Comparison of ENCODE assay signal across 8 cellular contexts in the genomic region with DNA sequence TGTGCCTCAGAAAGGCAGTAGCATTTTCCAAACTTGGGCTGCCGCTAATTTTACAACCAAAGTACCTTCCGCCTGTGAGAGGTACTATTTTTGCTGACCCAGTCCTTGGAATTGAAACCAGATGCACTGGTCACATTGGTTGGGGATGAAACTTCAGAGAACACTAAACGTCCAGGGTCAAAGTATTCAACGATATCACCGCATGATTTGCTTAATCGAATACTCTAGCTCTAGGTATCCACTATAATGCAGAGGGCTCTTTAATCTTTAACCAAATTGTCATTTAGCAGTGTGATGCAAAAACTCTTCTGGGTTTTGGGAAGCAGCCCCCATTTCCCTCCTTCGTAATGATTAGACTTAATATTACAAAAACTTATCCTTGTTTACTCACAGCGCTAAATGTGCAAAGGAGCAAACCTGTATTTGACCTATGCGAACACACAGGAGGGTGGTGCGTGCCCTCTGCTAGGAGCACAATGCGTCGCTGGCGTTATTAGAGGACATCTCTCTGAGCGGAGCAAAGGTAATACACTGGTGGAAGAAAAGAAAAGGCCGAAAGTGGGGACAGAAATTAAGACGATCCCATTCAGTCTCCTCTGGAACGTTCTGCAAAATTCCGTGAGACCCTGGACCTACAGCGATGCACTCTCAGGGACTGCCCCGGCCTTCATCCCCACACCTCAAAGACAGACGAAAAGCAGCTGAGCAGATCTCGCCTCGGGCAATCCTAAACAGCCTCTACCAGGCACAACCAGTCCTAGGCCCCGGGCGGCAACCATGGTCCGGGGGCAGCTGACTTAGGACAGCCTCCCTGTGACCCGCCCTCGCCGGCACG. TPM values are rescaled to one million over a fixed set of nuclear protein-coding genes. Genes with fewer than 3 reads are reported as not detected.
DNase-seq lines count a peak whose midpoint lies in the region; ATAC-seq and TF ChIP-seq lines count a peak whose summit lies in the region.

No MANE protein-coding gene starts in this region.

- peaks cover 16% of the 10 kb centered on the region for H3K4me1 ChIP-seq in IMR-90 (ENCODE audit: control insufficient read depth, insufficient read depth, low read length)
- peaks cover 26 to 32% of the 10 kb centered on the region in 2 donors for H3K4me1 ChIP-seq in mucosa of rectum (ENCODE audit: control insufficient read depth in 2 of 2, insufficient read depth in 2 of 2, low read length in 2 of 2)

- peak overlapping the region; percentile 69; the same call in 1 of the 2 replicates for H3K23ac ChIP-seq in IMR-90 (ENCODE audit: low read depth, low read length)

- intact Hi-C loops in IMR-90 (cut with micrococcal nuclease) (loop anchor here (2.0 to 10.0 kb wide), 2 partner anchors 139 to 167 kb away; no protein-coding TSS in a partner anchor), posterior vena cava (cut with DNase I) (loop anchor here in 1 of 2 donors (5.0 kb wide), 1 partner anchor 825 kb away; no protein-coding TSS in a partner anchor)

- no peak for DNase-seq in AG04449 (ENCODE audit: low read depth, low spot score)
- no peak for DNase-seq in IMR-90
- no peak for DNase-seq in central memory CD8-positive, alpha-beta T cell (ENCODE audit: low spot score in 2 of 2)
- DNase-seq in NCI-H128 (lab: John Stamatoyannopoulos, UW; ENCODE audit: unreplicated experiment), result no peak
- DNase-seq in posterior vena cava (ENCODE audit: low spot score), result no peak
- DNase-seq in GM19240 (ENCODE audit: insufficient read length, low spot score), result no peak
- no peak for DNase-seq in NCI-H187 treated with DMSO at 0.1 percent for 48 hours (lab: John Stamatoyannopoulos, UW)

- peaks cover 14% of the 10 kb centered on the region; the same call in 1 of the 2 replicates for H4K20me1 ChIP-seq in IMR-90 (ENCODE audit: insufficient read depth, low read length)

- H3K4me3 ChIP-seq in AG04449 (ENCODE audit: low read depth, low read length) (peak overlapping the region; percentile 61), IMR-90 (ENCODE audit: insufficient read depth, low read depth, low read length) (peak overlapping the region; percentile 48), mucosa of rectum (ENCODE audit: low read length in 2 of 2) (peak overlapping the region; percentile 70 to 86)

- H3K14ac ChIP-seq in IMR-90 (replicated peaks; ENCODE audit: low read depth, low read length), result peak overlapping the region; percentile 89; the same call in 1 of the 2 replicates

- peak overlapping the region; percentile 36; the same call in 1 of the 2 replicates for H2BK20ac ChIP-seq in IMR-90 (ENCODE audit: low read depth, low read length)

- H3K9me1 ChIP-seq in IMR-90 (ENCODE audit: insufficient read depth, low read length), result peaks cover 18% of the 10 kb centered on the region

- in situ Hi-C loops in IMR-90 (cut with MboI; ENCODE audit: low sequenced_read_pairs), result no loop called here

- H3K27ac ChIP-seq in IMR-90 (ENCODE audit: insufficient read depth, low read length) (peak overlapping the region; percentile 49), mucosa of rectum (ENCODE audit: low read depth in 2 of 2, low read length in 2 of 2) (peak overlapping the region; percentile 86 to 89)

- TF ChIP-seq CTCF in AG04449 (IDR thresholded peaks at IDR 0.05; ENCODE audit: insufficient read depth, low read length, missing control alignments) (no peak), IMR-90 (conservative IDR thresholded peaks at IDR 0.05; ENCODE audit: low read depth, low read length) (no peak)

- peak overlapping the region; percentile 52; the same call in 1 of the 2 replicates for H2AK5ac ChIP-seq in IMR-90 (ENCODE audit: low read depth, low read length)

- CTCF ChIA-PET in AG04449 (lab: Yijun Ruan, JAX), result interaction anchor here (1.2 kb wide), 1 partner anchor 140 kb away, joined by 3 read pairs; no protein-coding TSS in a partner anchor
- CTCF ChIA-PET in IMR-90 (lab: Yijun Ruan, JAX), result no interaction called here

- peak overlapping the region; percentile 76 for H4K5ac ChIP-seq in IMR-90 (ENCODE audit: low read depth, low read length)

- H3K56ac ChIP-seq in IMR-90 (ENCODE audit: extremely low read depth, insufficient read depth, low read length), result peak overlapping the region; percentile 66; the same call in 1 of the 2 replicates

- peak overlapping the region; percentile 89 to 98 for H4K8ac ChIP-seq in IMR-90 (ENCODE audit: low read depth in 2 of 2, low read length in 2 of 2)

- no TSS peak for BruUV-seq in IMR-90 (replicated peaks; lab: Mats Ljungman, UMichigan)

- H3K4me3 Mint-ChIP-seq in central memory CD8-positive, alpha-beta T cell, result peak overlapping the region; percentile 71

- H2BK15ac ChIP-seq in IMR-90 (ENCODE audit: low read depth, low read length), result peak overlapping the region; percentile 57; the same call in 2 of the 3 replicates

- H3K4me2 ChIP-seq in IMR-90 (ENCODE audit: low read depth, low read length), result peak overlapping the region; percentile 81

- peaks cover 10% of the 10 kb centered on the region for H3K4me1 Mint-ChIP-seq in central memory CD8-positive, alpha-beta T cell

- TF ChIP-seq POLR2A in IMR-90 (IDR thresholded peaks at IDR 0.05; ENCODE audit: low read depth, low read length), result no peak

- peak overlapping the region; percentile 33 for H2BK5ac ChIP-seq in IMR-90 (ENCODE audit: low read depth, low read length, poor library complexity, severe bottlenecking)

- H4K91ac ChIP-seq in IMR-90 (ENCODE audit: insufficient read depth, low read depth, low read length), result peak overlapping the region; percentile 74

- H3K9me3 ChIP-seq in IMR-90 (ENCODE audit: control insufficient read depth, insufficient read depth, low read length), result peaks cover 8% of the 10 kb centered on the region
- H3K9me3 ChIP-seq in mucosa of rectum (ENCODE audit: control insufficient read depth in 2 of 2, low read length in 2 of 2), result no peaks in the 10 kb centered on the region

- no peaks in the 10 kb centered on the region for H3K27me3 Mint-ChIP-seq in central memory CD8-positive, alpha-beta T cell

- peak overlapping the region; percentile 53 for H2AK9ac ChIP-seq in IMR-90 (replicated peaks; ENCODE audit: low read depth, low read length, poor library complexity)

- peaks cover 2% of the 10 kb centered on the region for H3K36me3 Mint-ChIP-seq in central memory CD8-positive, alpha-beta T cell (ENCODE audit: insufficient read depth)

- H3K18ac ChIP-seq in IMR-90 (ENCODE audit: low read depth, low read length), result peak overlapping the region; percentile 58

- peak overlapping the region; percentile 2 for H3K27ac Mint-ChIP-seq in central memory CD8-positive, alpha-beta T cell (ENCODE audit: low read depth)

- peaks cover 22 to 35% of the 10 kb centered on the region in 2 experiments for H3K79me1 ChIP-seq in IMR-90 (ENCODE audit: low read depth in 1 of 2, low read length in 2 of 2)

- no peak for TF ChIP-seq RAD21 in IMR-90 (IDR thresholded peaks at IDR 0.05; ENCODE audit: low read length)

- peak overlapping the region; percentile 98 for H2AFZ ChIP-seq in IMR-90 (replicated peaks; ENCODE audit: low read length, poor library complexity)

- POLR2A ChIA-PET in AG04449 (lab: Yijun Ruan, JAX) (no interaction called here), IMR-90 (lab: Charles Lee; ENCODE audit: unreplicated experiment) (interaction anchor here (0.6 to 1.1 kb wide), 2 partner anchors 9 to 460 kb away, joined by 4 read pairs; no protein-coding TSS in a partner anchor)

- 50% methylated on average over 8 of the region's 30 CpGs; no CpG with 5 or more reads in 1 of the 2 experiments for WGBS in IMR-90 (ENCODE audit: extremely low coverage in 2 of 2, insufficient read length in 1 of 2), 2 experiments

- H3K9ac ChIP-seq in IMR-90 (ENCODE audit: low read depth, low read length) (peak overlapping the region; percentile 70), mucosa of rectum (ENCODE audit: low read depth in 1 of 2, low read length in 2 of 2) (peak overlapping the region; percentile 76 to 95)

- no peaks in the 10 kb centered on the region for H3K9me3 Mint-ChIP-seq in central memory CD8-positive, alpha-beta T cell

- H3K27me3 ChIP-seq in IMR-90 (ENCODE audit: control insufficient read depth, insufficient read depth, low read length), result peaks cover 3% of the 10 kb centered on the region; the same call in 1 of the 2 replicates
- no peaks in the 10 kb centered on the region for H3K27me3 ChIP-seq in mucosa of rectum (ENCODE audit: control insufficient read depth in 2 of 2, insufficient read depth in 2 of 2, low read length in 2 of 2)

- no peak for ATAC-seq in IMR-90 (ENCODE audit: low read depth)
- ATAC-seq in central memory CD8-positive, alpha-beta T cell (replicated peaks; ENCODE audit: extremely low read depth, poor library complexity, severe bottlenecking), result no peak

- peak overlapping the region; percentile 76 for H2BK120ac ChIP-seq in IMR-90 (ENCODE audit: low read depth, low read length)

- dilution Hi-C loops in IMR-90 (cut with HindIII; ENCODE audit: low sequenced_read_pairs, unreplicated experiment), result no loop called here

- H3K36me3 ChIP-seq in IMR-90 (ENCODE audit: control insufficient read depth, insufficient read depth, low read length) (peaks cover 8% of the 10 kb centered on the region; the same call in 1 of the 2 replicates), mucosa of rectum (ENCODE audit: control insufficient read depth in 2 of 2, insufficient read depth in 2 of 2, low read length in 2 of 2) (no peaks in the 10 kb centered on the region)

- H3K4ac ChIP-seq in IMR-90 (ENCODE audit: low read depth, low read length), result peak overlapping the region; percentile 92

TF ChIP-seq in IMR-90, 13 proteins besides CTCF, POLR2A, EP300 and RAD21:
- TF ChIP-seq SMC3 (IDR thresholded peaks at IDR 0.05; ENCODE audit: low read depth, low read length) (no peak), NFE2L2 (IDR thresholded peaks at IDR 0.05; ENCODE audit: low read depth, low read length) (no peak), MAZ (IDR thresholded peaks at IDR 0.05; ENCODE audit: borderline replicate concordance, low read depth, low read length) (no peak)

RNA-seq across cellular contexts. Expression of gene EEPD1, which starts 0.9 kb away (rescaled TPM):
- total RNA-seq in IMR-90 (2012; rRNA removed) (7.3 and 8.1 TPM in 2 replicates), posterior vena cava (10 to 100 TPM in 1 of 2 donors, 1 to 10 TPM in 1; 9.7 to 10.4 TPM)
- polyA plus RNA-seq in IMR-90 (2012; rRNA removed), result 13.9 and 15.2 TPM in 2 replicates
- 8.0 and 14.9 TPM in 2 replicates for polyA plus RNA-seq in IMR-90 (2012; cell fraction: cytosol; rRNA removed)
- 39.3 and 53.7 TPM in 2 replicates for polyA plus RNA-seq in IMR-90 (2012; cell fraction: nucleus; rRNA removed; ENCODE audit: low replicate concordance)
